In the genomic region with DNA sequence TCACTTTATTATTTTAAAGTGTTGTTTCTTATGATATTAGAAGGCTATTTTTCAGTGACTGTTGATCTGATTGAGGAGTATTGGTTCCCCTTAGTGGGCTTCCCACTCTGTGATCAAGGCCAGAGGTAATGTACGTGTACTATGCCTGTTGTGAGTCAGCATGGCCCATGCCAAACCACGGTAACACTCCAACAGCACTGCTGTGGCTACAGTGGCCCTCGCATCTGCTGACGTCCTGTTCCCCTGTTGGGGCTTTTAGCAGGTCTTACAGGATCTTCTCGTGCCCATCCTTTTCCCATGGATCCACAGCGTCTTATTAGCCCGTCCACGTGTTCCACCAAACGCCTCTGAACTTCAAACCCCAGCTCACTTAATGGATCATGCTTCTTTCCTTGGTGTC, we compare ENCODE assay signal across 18 cellular contexts.
DNase-seq lines count a peak whose midpoint lies in the region; TF ChIP-seq lines count a peak whose summit lies in the region.
"Had no signal": no experiment of that assay in that cellular context is flagged by ENCODE, and none has a peak within 500 bp of the region (broad histone marks: within the 10 kb centered on the region; RNA-seq: fewer than 3 reads in every experiment).

No MANE protein-coding gene starts in this region.

- no peak overlapping the region for H2BK12ac ChIP-seq in H9 (ENCODE audit: insufficient read length, low read depth, low read length)
- H2BK12ac ChIP-seq in mesenchymal stem cell (ENCODE audit: low read length in 2 of 2), result peak overlapping the region in 1 of 2 experiments; percentile 47

- no peak overlapping the region for H3K27ac ChIP-seq in H9 (ENCODE audit: insufficient read length, low read depth, low read length)
- H3K27ac ChIP-seq in mesenchymal stem cell (ENCODE audit: low read length, poor library complexity, severe bottlenecking), result no peak overlapping the region

- no peaks in the 10 kb centered on the region for H3K79me1 ChIP-seq in H9 (ENCODE audit: insufficient read depth, low read depth, low read length, poor library complexity, severe bottlenecking)
- no peaks in the 10 kb centered on the region for H3K79me1 ChIP-seq in mesenchymal stem cell (replicated peaks; ENCODE audit: low read length, poor library complexity, severe bottlenecking)

- peak overlapping the region; percentile 65; the same call in 1 of the 2 replicates for H3K14ac ChIP-seq in H9 (ENCODE audit: insufficient read depth, low read length)
- H3K14ac ChIP-seq in mesenchymal stem cell (ENCODE audit: low read length in 2 of 2), result no peak overlapping the region

- H4K8ac ChIP-seq in H9 (replicated peaks; ENCODE audit: insufficient read length, low read depth, low read length), result no peak overlapping the region
- peak overlapping the region; percentile 61 for H4K8ac ChIP-seq in mesenchymal stem cell (ENCODE audit: low read length)

- no peaks in the 10 kb centered on the region for H3K27me3 Mint-ChIP-seq in H9 (ENCODE audit: low read depth)
- H3K27me3 Mint-ChIP-seq: CD8-positive, alpha-beta memory T cell had no signal

- H3K23ac ChIP-seq in H9 (ENCODE audit: insufficient read length, low read depth, low read length) (no peak overlapping the region), mesenchymal stem cell (ENCODE audit: low read length in 2 of 2) (no peak overlapping the region)

- H4K5ac ChIP-seq in H9 (ENCODE audit: insufficient read length, low read depth, low read length), result no peak overlapping the region

- H3K9me3 Mint-ChIP-seq in H9, result no peaks in the 10 kb centered on the region

- no peak overlapping the region for H2AFZ ChIP-seq in H9 (ENCODE audit: low read length)
- H2AFZ ChIP-seq in mesenchymal stem cell (ENCODE audit: low read depth, low read length), result no peak overlapping the region

- no peaks in the 10 kb centered on the region for H3K9me3 ChIP-seq in H9 (ENCODE audit: control insufficient read depth, low read depth, low read length)
- H3K9me3 ChIP-seq in mesenchymal stem cell (ENCODE audit: control insufficient read depth, low read length), result no peaks in the 10 kb centered on the region
- H3K9me3 ChIP-seq: BE2C had no signal

- no CpG with 5 or more reads among the region's 9 CpGs for WGBS in H9 (ENCODE audit: extremely low coverage, insufficient read length, low lambda C conversion rate)
- WGBS in mesenchymal stem cell, result 87% methylated on average over 7 of the region's 9 CpGs
- 75 to 84% methylated on average over 9 of the region's 9 CpGs for WGBS in lower leg skin, 2 donors

- no peak overlapping the region for H3K27ac Mint-ChIP-seq in H9
- H3K27ac Mint-ChIP-seq: CD8-positive, alpha-beta memory T cell had no signal

- no peaks in the 10 kb centered on the region for H4K20me1 ChIP-seq in H9 (ENCODE audit: control insufficient read depth, insufficient read depth, insufficient read length)

- no peak for DNase-seq in H9
- peak; percentile 15 for DNase-seq in astrocyte of the hippocampus (ENCODE audit: low read depth, low spot score)
- DNase-seq in mesenchymal stem cell, result no peak
- no peak for DNase-seq in NCI-H1694 treated with DMSO at 0.1 percent for 48 hours (lab: John Stamatoyannopoulos, UW)
- DNase-seq in lower leg skin (ENCODE audit: low spot score in 2 of 2), result no peak
- no peak for DNase-seq in stimulated activated CD4-positive, alpha-beta T cell treated with anti-CD3 and anti-CD28 coated beads, Interleukin-4, amount 100 ng/mL, for 4 hours
- DNase-seq in GOT3 (lab: John Stamatoyannopoulos, UW), result no peak
- DNase-seq: ACHN; BE2C; C1 segment of cervical spinal cord; CD4-positive, CD25-positive, alpha-beta regulatory T cell; CD8-positive, alpha-beta memory T cell; COR-L47; DMS 273 treated with DMSO at 0.1 percent for 48 hours; DMS53; DND-41; EL; HCEC 1CT had no signal

- H2BK5ac ChIP-seq in H9 (ENCODE audit: insufficient read length, low read length) (no peak overlapping the region), mesenchymal stem cell (ENCODE audit: low read depth, low read length, poor library complexity, severe bottlenecking) (no peak overlapping the region)

- H3K27me3 ChIP-seq in H9 (ENCODE audit: insufficient read depth, low read length) (no peaks in the 10 kb centered on the region), mesenchymal stem cell (ENCODE audit: control insufficient read depth in 1 of 2, insufficient read depth in 1 of 2, low read length in 2 of 2) (no peaks in the 10 kb centered on the region)
- H3K27me3 ChIP-seq: BE2C had no signal

- H3K23me2 ChIP-seq in H9 (ENCODE audit: insufficient read length, low read depth, low read length, poor library complexity, severe bottlenecking), result no peaks in the 10 kb centered on the region

- H3T11ph ChIP-seq in H9 (ENCODE audit: low read length), result no peak overlapping the region

- H4K91ac ChIP-seq in H9 (ENCODE audit: insufficient read length, low read depth, low read length) (no peak overlapping the region), mesenchymal stem cell (ENCODE audit: low read length) (no peak overlapping the region)

- no peak overlapping the region for H3K4me3 ChIP-seq in mesenchymal stem cell (ENCODE audit: insufficient read depth in 1 of 2, low read depth in 1 of 2, low read length in 2 of 2)
- H3K4me3 ChIP-seq in lower leg skin (ENCODE audit: low read depth, poor library complexity, severe bottlenecking), result no peak overlapping the region

- intact Hi-C loops in lower leg skin (cut with DNase I; ENCODE audit: low total_unique reads), result no loop called here

- no peak overlapping the region for H2AK5ac ChIP-seq in H9 (ENCODE audit: insufficient read length, low read length)
- no peak overlapping the region for H2AK5ac ChIP-seq in mesenchymal stem cell (ENCODE audit: low read length, severe bottlenecking)

- no peak overlapping the region for H2BK20ac ChIP-seq in H9 (ENCODE audit: low read depth, low read length, poor library complexity, severe bottlenecking)

- no peak overlapping the region for H3K56ac ChIP-seq in H9 (ENCODE audit: insufficient read length, low read depth, low read length)

- H3K36me3 Mint-ChIP-seq in H9 (ENCODE audit: insufficient read depth in 1 of 3, low read depth in 3 of 3), result no peaks in the 10 kb centered on the region; a peak in 1 of 7 replicates
- H3K36me3 Mint-ChIP-seq: CD4-positive, CD25-positive, alpha-beta regulatory T cell; CD8-positive, alpha-beta memory T cell had no signal

- H3K4me1 ChIP-seq in H9 (ENCODE audit: insufficient read depth, low read length) (no peaks in the 10 kb centered on the region), mesenchymal stem cell (ENCODE audit: control insufficient read depth, insufficient read depth, low read depth, low read length) (no peaks in the 10 kb centered on the region)
- H3K4me1 ChIP-seq: BE2C had no signal

- no peak overlapping the region for H3K4me3 Mint-ChIP-seq in H9
- H3K4me3 Mint-ChIP-seq: CD4-positive, CD25-positive, alpha-beta regulatory T cell; CD8-positive, alpha-beta memory T cell had no signal

- no peak for TF ChIP-seq POLR2A in lower leg skin (IDR thresholded peaks at IDR 0.05)

- H3K4me1 Mint-ChIP-seq in H9, result no peaks in the 10 kb centered on the region
- H3K4me1 Mint-ChIP-seq: CD4-positive, CD25-positive, alpha-beta regulatory T cell; CD8-positive, alpha-beta memory T cell had no signal

- H3K79me2 ChIP-seq in H9 (ENCODE audit: insufficient read depth, low read length), result no peaks in the 10 kb centered on the region

- H2BK120ac ChIP-seq in H9 (ENCODE audit: low read depth, low read length, poor library complexity, severe bottlenecking), result no peak overlapping the region
- no peak overlapping the region for H2BK120ac ChIP-seq in mesenchymal stem cell (ENCODE audit: low read depth, low read length)

- H3K9ac ChIP-seq in H9 (ENCODE audit: extremely low read depth, insufficient read length, low read length) (no peak overlapping the region), mesenchymal stem cell (ENCODE audit: low read length) (no peak overlapping the region)

- no peak overlapping the region for H2BK15ac ChIP-seq in H9 (ENCODE audit: low read depth, low read length)
- H2BK15ac ChIP-seq in mesenchymal stem cell (ENCODE audit: low read depth, poor library complexity, severe bottlenecking), result no peak overlapping the region

- H3K4ac ChIP-seq in H9 (ENCODE audit: low read depth, low read length) (no peak overlapping the region), mesenchymal stem cell (ENCODE audit: low read depth in 1 of 2, low read length in 2 of 2) (no peak overlapping the region)

- no peak overlapping the region for H3K18ac ChIP-seq in H9 (ENCODE audit: insufficient read length, low read depth, low read length)
- H3K18ac ChIP-seq in mesenchymal stem cell (ENCODE audit: low read depth in 1 of 2, low read length in 2 of 2), result peak overlapping the region in 1 of 2 experiments; percentile 34

- no peak for TF ChIP-seq CTCF in H9 (conservative IDR thresholded peaks at IDR 0.05)
- no peak for TF ChIP-seq CTCF in lower leg skin (IDR thresholded peaks at IDR 0.05)

- no peaks in the 10 kb centered on the region for H3K36me3 ChIP-seq in mesenchymal stem cell (ENCODE audit: control insufficient read depth in 1 of 2, insufficient read depth in 2 of 2, low read depth in 1 of 2, low read length in 2 of 2)
- H3K36me3 ChIP-seq: BE2C had no signal

- H3K4me2 ChIP-seq in H9 (ENCODE audit: insufficient read depth, insufficient read length, low read length) (no peak overlapping the region), mesenchymal stem cell (ENCODE audit: low read length, poor library complexity, severe bottlenecking) (no peak overlapping the region)
